In genomic region chr10:70692043-70692603, GRCh38 we compare ENCODE assay signal across 18 cellular contexts. TPM values are rescaled to one million over a fixed set of nuclear protein-coding genes. Genes with fewer than 3 reads are reported as not detected.
A peak's percentile ranks its signal among the peaks of the same experiment; 100 is the strongest.
DNase-seq lines count a peak whose midpoint lies in the region; ATAC-seq, FAIRE-seq and TF ChIP-seq lines count a peak whose summit lies in the region.
"Had no signal": no experiment of that assay in that cellular context is flagged by ENCODE, and none has a peak within 500 bp of the region (broad histone marks: within the 10 kb centered on the region; RNA-seq: fewer than 3 reads in every experiment).

No MANE protein-coding gene starts in this region.

- CTCF ChIA-PET in K562 (lab: Yijun Ruan, JAX; ENCODE audit: low intra/inter-chr PET ratio): no interaction called here

- H3K4me3 Mint-ChIP-seq in nephron: no peak overlapping the region
- H3K4me3 Mint-ChIP-seq: CD4-positive, alpha-beta T cell had no signal

- H3K4me1 ChIP-seq in GM23248 (ENCODE audit: insufficient read depth): peaks cover 30% of the 10 kb centered on the region
- H3K4me1 ChIP-seq in K562 (replicated peaks in 1 of 2; ENCODE audit: control insufficient read depth in 2 of 2, insufficient read depth in 2 of 2, low read length in 2 of 2): peaks cover 47 to 49% of the 10 kb centered on the region in 2 experiments
- H3K4me1 ChIP-seq: A549, HAP-1 had no signal

- peaks cover 3% of the 10 kb centered on the region for H3K27me3 Mint-ChIP-seq in nephron (ENCODE audit: low read depth)
- H3K27me3 Mint-ChIP-seq: CD4-positive, alpha-beta T cell had no signal

- H2AFZ ChIP-seq in GM23248 (no peak overlapping the region), K562 (ENCODE audit: low read depth, low read length) (no peak overlapping the region)

- H3K27me3 ChIP-seq in GM23248 (replicated peaks; ENCODE audit: insufficient read depth): no peaks in the 10 kb centered on the region
- no peaks in the 10 kb centered on the region for H3K27me3 ChIP-seq in K562 (ENCODE audit: control insufficient read depth in 2 of 2, insufficient read depth in 2 of 2, low read length in 2 of 2)

- DNase-seq in GM23248 (peak; percentile 36), KBM-7 (peak; percentile 17), K562 (ENCODE audit: extremely low read depth in 1 of 4, low spot score in 3 of 4) (no peak), COLO829 (ENCODE audit: low spot score) (no peak), omental fat pad (ENCODE audit: low spot score) (no peak)
- DNase-seq: AML-193; CD4-positive, alpha-beta T cell; DMS153; DMS79; GDM1 had no signal

- H3K36me3 Mint-ChIP-seq in nephron (ENCODE audit: low read depth): no peaks in the 10 kb centered on the region

- H3K79me2 ChIP-seq in GM23248 (ENCODE audit: insufficient read depth): no peaks in the 10 kb centered on the region
- H3K79me2 ChIP-seq in K562 (ENCODE audit: control insufficient read depth, insufficient read depth, low read length): peaks cover 64% of the 10 kb centered on the region

- intact Hi-C loops in K562 (cut with micrococcal nuclease): no loop called here

- POLR2A ChIA-PET in K562 (lab: Yijun Ruan, JAX): interaction anchor here (0.6 to 4.1 kb wide), 4 partner anchors 10 to 115 kb away, joined by 3 to 18 read pairs (median 3); no protein-coding TSS in a partner anchor

- H3K27ac ChIP-seq in GM23248: no peak overlapping the region
- H3K27ac ChIP-seq in K562 (ENCODE audit: extremely low read depth, low read depth, low read length): peak overlapping the region; percentile 29; the same call in 2 of the 3 replicates
- H3K27ac ChIP-seq: 22Rv1, A549, C4-2B, HL-60 had no signal

- no peak overlapping the region for H3K4me2 ChIP-seq in GM23248 (ENCODE audit: unreplicated experiment)
- H3K4me2 ChIP-seq in K562 (ENCODE audit: insufficient read depth, low read length): peak overlapping the region; percentile 61; the same call in 1 of the 2 replicates
- H3K4me2 ChIP-seq: A549 had no signal

- no peaks in the 10 kb centered on the region for H3K36me3 ChIP-seq in GM23248 (ENCODE audit: low read depth)
- peaks cover 68% of the 10 kb centered on the region; the same call in 2 of the 3 replicates for H3K36me3 ChIP-seq in K562 (ENCODE audit: control insufficient read depth, insufficient read depth, low read length)
- H3K36me3 ChIP-seq: HAP-1 had no signal

- peaks cover 10% of the 10 kb centered on the region for H3K4me1 Mint-ChIP-seq in nephron

- H3K27ac Mint-ChIP-seq in nephron: peak overlapping the region in 2 of 3 experiments; percentile 11 to 19
- H3K27ac Mint-ChIP-seq: CD4-positive, alpha-beta T cell had no signal

- H3K9me3 ChIP-seq in GM23248 (ENCODE audit: low read depth) (no peaks in the 10 kb centered on the region), K562 (replicated peaks; ENCODE audit: control insufficient read depth, insufficient read depth, low read depth, low read length) (no peaks in the 10 kb centered on the region)
- H3K9me3 ChIP-seq: A549, HAP-1 had no signal

- BruUV-seq in K562 (replicated peaks; lab: Mats Ljungman, UMichigan): no TSS peak

- H3K9me1 ChIP-seq in K562 (ENCODE audit: control insufficient read depth, insufficient read depth, low read length): no peaks in the 10 kb centered on the region

- H3K4me3 ChIP-seq in GM23248 (no peak overlapping the region), K562 (no peak overlapping the region)
- H3K4me3 ChIP-seq: A549, HAP-1 had no signal

- 95% methylated on average over 9 of the region's 9 CpGs for WGBS in GM23248 (ENCODE audit: low coverage in 1 of 2, low lambda C conversion rate in 2 of 2, missing lambda C conversion rate in 2 of 2), 2 experiments
- 34% methylated on average over 9 of the region's 9 CpGs for WGBS in K562 (ENCODE audit: insufficient coverage, low coverage, missing lambda C conversion rate)

- 0 out of 2 replicates have a peak, but pooled peaks have one; percentile 20 for TF ChIP-seq EP300 in K562 (IDR thresholded peaks at IDR 0.05; ENCODE audit: low read length)

- TF ChIP-seq CTCF in K562 (IDR thresholded peaks at IDR 0.05 in 2 of 3, conservative IDR thresholded peaks at IDR 0.05 in 1 of 3; ENCODE audit: insufficient read depth in 2 of 3, low read depth in 1 of 3, low read length in 3 of 3): no peak
- TF ChIP-seq CTCF in nephron (IDR thresholded peaks at IDR 0.05; ENCODE audit: unreplicated experiment in 3 of 3): no peak
- TF ChIP-seq CTCF in omental fat pad (IDR thresholded peaks at IDR 0.05): no peak

- H3K9me2 ChIP-seq in GM23248 (ENCODE audit: insufficient read depth): no peaks in the 10 kb centered on the region

- peaks cover 5% of the 10 kb centered on the region for H3K9me3 Mint-ChIP-seq in nephron
- H3K9me3 Mint-ChIP-seq: CD4-positive, alpha-beta T cell had no signal

- no peak for TF ChIP-seq RAD21 in K562 (CRISPR knock-in tag; conservative IDR thresholded peaks at IDR 0.05 in 1 of 2, IDR thresholded peaks at IDR 0.05 in 1 of 2)

- peaks cover 34% of the 10 kb centered on the region for H3F3A ChIP-seq in GM23248 (ENCODE audit: insufficient read depth)

- TF ChIP-seq POLR2A in K562 (conservative IDR thresholded peaks at IDR 0.05): no peak

- H4K20me1 ChIP-seq in GM23248 (ENCODE audit: insufficient read depth) (no peaks in the 10 kb centered on the region), K562 (replicated peaks; ENCODE audit: control insufficient read depth, insufficient read depth, low read length) (no peaks in the 10 kb centered on the region; the same call in 1 of the 2 replicates)

- no peak overlapping the region for H3K9ac ChIP-seq in GM23248
- H3K9ac ChIP-seq in K562 (ENCODE audit: insufficient read depth in 1 of 2, low read depth in 2 of 2, low read length in 2 of 2): peak overlapping the region; percentile 2 to 23; a peak in 1 of 4 replicates

- peak; percentile 20 for ATAC-seq in K562
- ATAC-seq in activated CD4-positive, CD25-positive, alpha-beta regulatory T cell treated with anti-CD3 and anti-CD28 coated beads, Interleukin-2, amount 50 U/mL, for 24 hours: no peak
- ATAC-seq in omental fat pad (ENCODE audit: low FRiP score): no peak

- in situ Hi-C loops in GM23248 (cut with MboI) (no loop called here), KBM-7 (cut with MboI; ENCODE audit: low pct_unique_long_range_greater_than_20kb, low sequenced_read_pairs) (no loop called here), K562 (cut with MboI) (no loop called here)

- FAIRE-seq in K562 (lab: Jason Lieb, UNC): no peak
- FAIRE-seq: A549 had no signal

TF ChIP-seq in K562, 482 proteins besides CTCF, POLR2A, EP300 and RAD21 (continues in another document):
- peak; percentile 12; the same call in 1 of the 2 replicates for TF ChIP-seq SMARCA4 (IDR thresholded peaks at IDR 0.05)
- TF ChIP-seq, protein P1, sequence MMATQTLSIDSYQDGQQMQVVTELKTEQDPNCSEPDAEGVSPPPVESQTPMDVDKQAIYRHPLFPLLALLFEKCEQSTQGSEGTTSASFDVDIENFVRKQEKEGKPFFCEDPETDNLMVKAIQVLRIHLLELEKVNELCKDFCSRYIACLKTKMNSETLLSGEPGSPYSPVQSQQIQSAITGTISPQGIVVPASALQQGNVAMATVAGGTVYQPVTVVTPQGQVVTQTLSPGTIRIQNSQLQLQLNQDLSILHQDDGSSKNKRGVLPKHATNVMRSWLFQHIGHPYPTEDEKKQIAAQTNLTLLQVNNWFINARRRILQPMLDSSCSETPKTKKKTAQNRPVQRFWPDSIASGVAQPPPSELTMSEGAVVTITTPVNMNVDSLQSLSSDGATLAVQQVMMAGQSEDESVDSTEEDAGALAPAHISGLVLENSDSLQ (IDR thresholded peaks at IDR 0.05): peak; percentile 36; the same call in 1 of the 2 replicates
- TF ChIP-seq CLOCK (CRISPR knock-in tag; IDR thresholded peaks at IDR 0.05; ENCODE audit: borderline replicate concordance): no peak
- TF ChIP-seq CTBP1 (IDR thresholded peaks at IDR 0.05; ENCODE audit: borderline replicate concordance): peak; percentile 29; the same call in 1 of the 2 replicates
- no peak for TF ChIP-seq ZZZ3 (IDR thresholded peaks at IDR 0.05)

RNA-seq across cellular contexts. Expression of gene ADAMTS14, which starts 19.8 kb away (rescaled TPM):
- 0.97 and 1.4 TPM in 2 replicates for total RNA-seq in GM23248 (2014; rRNA removed; shearing (Covaris generic))
- polyA plus RNA-seq in GM23248 (2016; fragmentation: Nextera tagmentation; extraction: Ambion mirVana): 0.76 and 0.91 TPM in 2 replicates
- total RNA-seq in K562 (2011; cell fraction: chromatin; rRNA removed; ENCODE audit: low replicate concordance): 66.8 and 209 TPM in 2 replicates
- total RNA-seq in K562 (2011; cell fraction: nucleolus; rRNA removed): 115 and 150 TPM in 2 replicates
- total RNA-seq in K562 (2011; cell fraction: nucleoplasm; rRNA removed): 67.9 and 80.6 TPM in 2 replicates
- 15.9 and 23.8 TPM in 2 replicates for total RNA-seq in K562 (2014; rRNA removed)
- 4.3 and 6.3 TPM in 2 replicates for total RNA-seq in K562 (2014; rRNA removed; fragmentation: Illumina TruSeq; extraction: Trizol)
- total RNA-seq in K562 (2015; rRNA removed; fragmentation: Illumina TruSeq; extraction: Trizol): 15.3 and 15.4 TPM in 2 replicates
- 30.4 and 31.7 TPM in 2 replicates for total RNA-seq in K562 (2021)
- 37.4 and 45.4 TPM in 2 replicates for polyA plus RNA-seq in K562 (2011; rRNA removed)
- 27.2 and 39.3 TPM in 2 replicates for polyA plus RNA-seq in K562 (2011; cell fraction: cytosol; rRNA removed)
- polyA plus RNA-seq in K562 (2011; cell fraction: nucleus; rRNA removed): 187 and 443 TPM in 2 replicates
- 30.9 and 86.2 TPM in 2 replicates for polyA plus RNA-seq in K562 (2012)
- polyA plus RNA-seq in K562 (2014; fragmentation: Illumina TruSeq; extraction: Trizol): 20.3 and 24.1 TPM in 2 replicates
- polyA plus RNA-seq in K562 (2014; fragmentation: Nextera tagmentation; extraction: Ambion mirVana): under 1 TPM; 0.04 to 0.27 TPM
- polyA plus RNA-seq in K562 (2014; rRNA removed): 32.7 and 35.9 TPM in 2 replicates
- 8.4 and 15.8 TPM in 2 replicates for polyA minus RNA-seq in K562 (2011; rRNA and poly(A)+ RNA removed)
- polyA minus RNA-seq in K562 (2011; cell fraction: cytosol; rRNA and poly(A)+ RNA removed): 15.8 and 16.4 TPM in 2 replicates
- 55.8 and 81.5 TPM in 2 replicates for polyA minus RNA-seq in K562 (2011; cell fraction: nucleus; rRNA and poly(A)+ RNA removed)
- under 1 TPM in 3 of 4 donors, not detected in 1; 0.19 to 0.60 (median 0.47) TPM for total RNA-seq in omental fat pad
- total RNA-seq: CD4-positive, alpha-beta T cell; HT1080 had no signal

Comparison
In these comparisons a context has a peak if more than half of its experiments do, and no peak if none do; other contexts are left out.
1. DNase-seq: peak in GM23248 (single experiment) and KBM-7 (single experiment); none in K562 (0 of 4), COLO829 (single experiment) and omental fat pad (single experiment).